1 cellular context compared by ENCODE assay signal in the genomic region with DNA sequence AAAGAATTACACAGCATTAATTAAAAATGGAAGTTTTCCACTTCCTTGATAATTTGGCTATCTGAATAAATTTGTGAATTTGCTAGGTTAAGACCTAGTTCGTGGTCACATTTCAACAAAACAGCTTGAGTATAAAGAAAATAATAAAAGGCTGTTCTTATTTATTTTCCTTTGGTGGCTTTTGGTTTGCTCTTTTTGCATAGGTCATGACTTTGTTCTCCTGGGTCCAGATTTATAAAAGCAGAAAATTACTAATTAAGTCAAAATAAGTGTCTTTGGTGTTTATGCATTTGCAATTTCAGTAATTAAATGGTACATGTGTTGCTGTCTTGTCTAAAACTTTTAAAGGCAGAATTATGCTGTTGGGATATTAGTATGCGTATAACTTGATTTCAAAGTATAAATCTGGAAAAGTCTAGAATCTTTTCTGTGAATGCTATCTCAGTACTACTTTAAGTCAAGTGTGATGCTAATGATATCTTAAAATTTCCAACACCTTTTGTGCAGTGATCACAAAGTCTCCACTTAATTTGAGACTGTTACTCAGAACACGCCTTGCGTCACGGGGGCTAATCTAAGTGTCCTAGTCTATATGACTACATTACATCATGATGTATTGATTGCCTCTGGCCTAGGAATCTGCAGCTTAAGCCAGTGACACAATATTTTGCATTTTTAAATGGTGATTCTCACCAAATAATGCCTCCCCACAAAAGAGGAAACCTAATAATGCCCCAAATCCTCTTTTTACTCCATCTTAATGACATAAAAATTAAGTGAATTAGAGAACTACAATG.
TF ChIP-seq lines count a peak whose summit lies in the region.

No MANE protein-coding gene starts in this region.

TF ChIP-seq in HepG2, 621 proteins besides CTCF, POLR2A, EP300 and RAD21:
- TF ChIP-seq JUNB (CRISPR knock-in tag; IDR thresholded peaks at IDR 0.05; ENCODE audit: borderline replicate concordance) = no peak
- peak; percentile 42; the same call in 1 of the 2 replicates for TF ChIP-seq CEBPB (IDR thresholded peaks at IDR 0.05; ENCODE audit: borderline replicate concordance, low read depth, low read length)
- TF ChIP-seq, protein P1, sequence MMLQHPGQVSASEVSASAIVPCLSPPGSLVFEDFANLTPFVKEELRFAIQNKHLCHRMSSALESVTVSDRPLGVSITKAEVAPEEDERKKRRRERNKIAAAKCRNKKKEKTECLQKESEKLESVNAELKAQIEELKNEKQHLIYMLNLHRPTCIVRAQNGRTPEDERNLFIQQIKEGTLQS (CRISPR knock-in tag; IDR thresholded peaks at IDR 0.05) = no peak
- 0 out of 2 replicates have a peak, but pooled peaks have one; percentile 12 for TF ChIP-seq KDM5A (IDR thresholded peaks at IDR 0.05; ENCODE audit: borderline replicate concordance, low read length)
- TF ChIP-seq ZNF274 (CRISPR knock-in tag; IDR thresholded peaks at IDR 0.05) = no peak
- TF ChIP-seq RFX5 (IDR thresholded peaks at IDR 0.05; ENCODE audit: low read depth, low read length) = no peak
- no peak for TF ChIP-seq PLRG1 (conservative IDR thresholded peaks at IDR 0.05)
- TF ChIP-seq NR2F2 (IDR thresholded peaks at IDR 0.05; ENCODE audit: borderline replicate concordance, low read depth) = no peak
- TF ChIP-seq YY1 (IDR thresholded peaks at IDR 0.05; ENCODE audit: insufficient read depth, insufficient replicate concordance, low read depth, low read length) = no peak
- TF ChIP-seq, protein P2, sequence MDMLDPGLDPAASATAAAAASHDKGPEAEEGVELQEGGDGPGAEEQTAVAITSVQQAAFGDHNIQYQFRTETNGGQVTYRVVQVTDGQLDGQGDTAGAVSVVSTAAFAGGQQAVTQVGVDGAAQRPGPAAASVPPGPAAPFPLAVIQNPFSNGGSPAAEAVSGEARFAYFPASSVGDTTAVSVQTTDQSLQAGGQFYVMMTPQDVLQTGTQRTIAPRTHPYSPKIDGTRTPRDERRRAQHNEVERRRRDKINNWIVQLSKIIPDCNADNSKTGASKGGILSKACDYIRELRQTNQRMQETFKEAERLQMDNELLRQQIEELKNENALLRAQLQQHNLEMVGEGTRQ (IDR thresholded peaks at IDR 0.05; ENCODE audit: low read depth, low read length) = no peak
- TF ChIP-seq, protein P2 (CRISPR knock-in tag; IDR thresholded peaks at IDR 0.05; ENCODE audit: borderline replicate concordance) = no peak
- TF ChIP-seq, protein P3, sequence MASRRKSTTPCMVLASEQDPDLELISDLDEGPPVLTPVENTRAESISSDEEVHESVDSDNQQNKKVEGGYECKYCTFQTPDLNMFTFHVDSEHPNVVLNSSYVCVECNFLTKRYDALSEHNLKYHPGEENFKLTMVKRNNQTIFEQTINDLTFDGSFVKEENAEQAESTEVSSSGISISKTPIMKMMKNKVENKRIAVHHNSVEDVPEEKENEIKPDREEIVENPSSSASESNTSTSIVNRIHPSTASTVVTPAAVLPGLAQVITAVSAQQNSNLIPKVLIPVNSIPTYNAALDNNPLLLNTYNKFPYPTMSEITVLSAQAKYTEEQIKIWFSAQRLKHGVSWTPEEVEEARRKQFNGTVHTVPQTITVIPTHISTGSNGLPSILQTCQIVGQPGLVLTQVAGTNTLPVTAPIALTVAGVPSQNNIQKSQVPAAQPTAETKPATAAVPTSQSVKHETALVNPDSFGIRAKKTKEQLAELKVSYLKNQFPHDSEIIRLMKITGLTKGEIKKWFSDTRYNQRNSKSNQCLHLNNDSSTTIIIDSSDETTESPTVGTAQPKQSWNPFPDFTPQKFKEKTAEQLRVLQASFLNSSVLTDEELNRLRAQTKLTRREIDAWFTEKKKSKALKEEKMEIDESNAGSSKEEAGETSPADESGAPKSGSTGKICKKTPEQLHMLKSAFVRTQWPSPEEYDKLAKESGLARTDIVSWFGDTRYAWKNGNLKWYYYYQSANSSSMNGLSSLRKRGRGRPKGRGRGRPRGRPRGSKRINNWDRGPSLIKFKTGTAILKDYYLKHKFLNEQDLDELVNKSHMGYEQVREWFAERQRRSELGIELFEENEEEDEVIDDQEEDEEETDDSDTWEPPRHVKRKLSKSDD (CRISPR knock-in tag; IDR thresholded peaks at IDR 0.05; ENCODE audit: low read depth) = peak; percentile 73; the same call in 1 of the 2 replicates
- TF ChIP-seq, protein P4, sequence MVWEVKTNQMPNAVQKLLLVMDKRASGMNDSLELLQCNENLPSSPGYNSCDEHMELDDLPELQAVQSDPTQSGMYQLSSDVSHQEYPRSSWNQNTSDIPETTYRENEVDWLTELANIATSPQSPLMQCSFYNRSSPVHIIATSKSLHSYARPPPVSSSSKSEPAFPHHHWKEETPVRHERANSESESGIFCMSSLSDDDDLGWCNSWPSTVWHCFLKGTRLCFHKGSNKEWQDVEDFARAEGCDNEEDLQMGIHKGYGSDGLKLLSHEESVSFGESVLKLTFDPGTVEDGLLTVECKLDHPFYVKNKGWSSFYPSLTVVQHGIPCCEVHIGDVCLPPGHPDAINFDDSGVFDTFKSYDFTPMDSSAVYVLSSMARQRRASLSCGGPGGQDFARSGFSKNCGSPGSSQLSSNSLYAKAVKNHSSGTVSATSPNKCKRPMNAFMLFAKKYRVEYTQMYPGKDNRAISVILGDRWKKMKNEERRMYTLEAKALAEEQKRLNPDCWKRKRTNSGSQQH (CRISPR knock-in tag; IDR thresholded peaks at IDR 0.05; ENCODE audit: low read depth) = no peak
- TF ChIP-seq, protein P5, sequence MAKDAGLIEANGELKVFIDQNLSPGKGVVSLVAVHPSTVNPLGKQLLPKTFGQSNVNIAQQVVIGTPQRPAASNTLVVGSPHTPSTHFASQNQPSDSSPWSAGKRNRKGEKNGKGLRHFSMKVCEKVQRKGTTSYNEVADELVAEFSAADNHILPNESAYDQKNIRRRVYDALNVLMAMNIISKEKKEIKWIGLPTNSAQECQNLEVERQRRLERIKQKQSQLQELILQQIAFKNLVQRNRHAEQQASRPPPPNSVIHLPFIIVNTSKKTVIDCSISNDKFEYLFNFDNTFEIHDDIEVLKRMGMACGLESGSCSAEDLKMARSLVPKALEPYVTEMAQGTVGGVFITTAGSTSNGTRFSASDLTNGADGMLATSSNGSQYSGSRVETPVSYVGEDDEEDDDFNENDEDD (CRISPR knock-in tag; IDR thresholded peaks at IDR 0.05; ENCODE audit: borderline replicate concordance) = no peak
- TF ChIP-seq CEBPG (CRISPR knock-in tag; IDR thresholded peaks at IDR 0.05) = peak; percentile 21; the same call in 1 of the 2 replicates
- TF ChIP-seq ZNF607 (CRISPR knock-in tag; IDR thresholded peaks at IDR 0.05; ENCODE audit: borderline replicate concordance) = no peak
- no peak for TF ChIP-seq ZNF75D (CRISPR knock-in tag; IDR thresholded peaks at IDR 0.05; ENCODE audit: borderline replicate concordance)
- peak; percentile 54 to 61; a peak in 3 of 4 replicates for TF ChIP-seq MAFK (conservative IDR thresholded peaks at IDR 0.05 in 1 of 2, IDR thresholded peaks at IDR 0.05 in 1 of 2; ENCODE audit: low read length in 2 of 2)
- TF ChIP-seq DR1 (CRISPR knock-in tag; IDR thresholded peaks at IDR 0.05) = no peak
- TF ChIP-seq SPEN (CRISPR knock-in tag; IDR thresholded peaks at IDR 0.05; ENCODE audit: low read depth) = no peak
- TF ChIP-seq ZNF678 (CRISPR knock-in tag; IDR thresholded peaks at IDR 0.05) = no peak
- no peak for TF ChIP-seq MAFG (CRISPR knock-in tag; IDR thresholded peaks at IDR 0.05)
- no peak for TF ChIP-seq ZSCAN30 (CRISPR knock-in tag; IDR thresholded peaks at IDR 0.05)
- TF ChIP-seq, protein P6, sequence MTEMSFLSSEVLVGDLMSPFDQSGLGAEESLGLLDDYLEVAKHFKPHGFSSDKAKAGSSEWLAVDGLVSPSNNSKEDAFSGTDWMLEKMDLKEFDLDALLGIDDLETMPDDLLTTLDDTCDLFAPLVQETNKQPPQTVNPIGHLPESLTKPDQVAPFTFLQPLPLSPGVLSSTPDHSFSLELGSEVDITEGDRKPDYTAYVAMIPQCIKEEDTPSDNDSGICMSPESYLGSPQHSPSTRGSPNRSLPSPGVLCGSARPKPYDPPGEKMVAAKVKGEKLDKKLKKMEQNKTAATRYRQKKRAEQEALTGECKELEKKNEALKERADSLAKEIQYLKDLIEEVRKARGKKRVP (CRISPR knock-in tag; IDR thresholded peaks at IDR 0.05) = peak in 1 of 2 experiments; percentile 60; a peak in 2 of 4 replicates
- no peak for TF ChIP-seq TAF1 (CRISPR knock-in tag; IDR thresholded peaks at IDR 0.05)
- TF ChIP-seq ELF3 (CRISPR knock-in tag; IDR thresholded peaks at IDR 0.05) = no peak
- TF ChIP-seq, protein P7, sequence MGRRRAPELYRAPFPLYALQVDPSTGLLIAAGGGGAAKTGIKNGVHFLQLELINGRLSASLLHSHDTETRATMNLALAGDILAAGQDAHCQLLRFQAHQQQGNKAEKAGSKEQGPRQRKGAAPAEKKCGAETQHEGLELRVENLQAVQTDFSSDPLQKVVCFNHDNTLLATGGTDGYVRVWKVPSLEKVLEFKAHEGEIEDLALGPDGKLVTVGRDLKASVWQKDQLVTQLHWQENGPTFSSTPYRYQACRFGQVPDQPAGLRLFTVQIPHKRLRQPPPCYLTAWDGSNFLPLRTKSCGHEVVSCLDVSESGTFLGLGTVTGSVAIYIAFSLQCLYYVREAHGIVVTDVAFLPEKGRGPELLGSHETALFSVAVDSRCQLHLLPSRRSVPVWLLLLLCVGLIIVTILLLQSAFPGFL (CRISPR knock-in tag; IDR thresholded peaks at IDR 0.05) = no peak
- TF ChIP-seq, protein P8, sequence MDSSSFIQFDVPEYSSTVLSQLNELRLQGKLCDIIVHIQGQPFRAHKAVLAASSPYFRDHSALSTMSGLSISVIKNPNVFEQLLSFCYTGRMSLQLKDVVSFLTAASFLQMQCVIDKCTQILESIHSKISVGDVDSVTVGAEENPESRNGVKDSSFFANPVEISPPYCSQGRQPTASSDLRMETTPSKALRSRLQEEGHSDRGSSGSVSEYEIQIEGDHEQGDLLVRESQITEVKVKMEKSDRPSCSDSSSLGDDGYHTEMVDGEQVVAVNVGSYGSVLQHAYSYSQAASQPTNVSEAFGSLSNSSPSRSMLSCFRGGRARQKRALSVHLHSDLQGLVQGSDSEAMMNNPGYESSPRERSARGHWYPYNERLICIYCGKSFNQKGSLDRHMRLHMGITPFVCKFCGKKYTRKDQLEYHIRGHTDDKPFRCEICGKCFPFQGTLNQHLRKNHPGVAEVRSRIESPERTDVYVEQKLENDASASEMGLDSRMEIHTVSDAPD (CRISPR knock-in tag; IDR thresholded peaks at IDR 0.05) = no peak
- no peak for TF ChIP-seq ZFP37 (CRISPR knock-in tag; IDR thresholded peaks at IDR 0.05; ENCODE audit: borderline replicate concordance)
- no peak for TF ChIP-seq RCOR2 (CRISPR knock-in tag; IDR thresholded peaks at IDR 0.05)
- no peak for TF ChIP-seq ZNF564 (CRISPR knock-in tag; IDR thresholded peaks at IDR 0.05)
- no peak for TF ChIP-seq HNRNPL (IDR thresholded peaks at IDR 0.05; ENCODE audit: low read depth, low read length)
- TF ChIP-seq NR2C2 (CRISPR knock-in tag; IDR thresholded peaks at IDR 0.05; ENCODE audit: borderline replicate concordance) = 0 out of 2 replicates have a peak, but pooled peaks have one; percentile 33
- 0 out of 2 replicates have a peak, but pooled peaks have one; percentile 26 for TF ChIP-seq CREM (IDR thresholded peaks at IDR 0.05)
- TF ChIP-seq CREM (CRISPR knock-in tag; IDR thresholded peaks at IDR 0.05) = no peak
- TF ChIP-seq THAP11 (CRISPR knock-in tag; IDR thresholded peaks at IDR 0.05) = 0 out of 2 replicates have a peak, but pooled peaks have one; percentile 15
- no peak for TF ChIP-seq TP53 (CRISPR knock-in tag; conservative IDR thresholded peaks at IDR 0.05)
- no peak for TF ChIP-seq RAD51 (IDR thresholded peaks at IDR 0.05; ENCODE audit: borderline replicate concordance)
- TF ChIP-seq, protein P9, sequence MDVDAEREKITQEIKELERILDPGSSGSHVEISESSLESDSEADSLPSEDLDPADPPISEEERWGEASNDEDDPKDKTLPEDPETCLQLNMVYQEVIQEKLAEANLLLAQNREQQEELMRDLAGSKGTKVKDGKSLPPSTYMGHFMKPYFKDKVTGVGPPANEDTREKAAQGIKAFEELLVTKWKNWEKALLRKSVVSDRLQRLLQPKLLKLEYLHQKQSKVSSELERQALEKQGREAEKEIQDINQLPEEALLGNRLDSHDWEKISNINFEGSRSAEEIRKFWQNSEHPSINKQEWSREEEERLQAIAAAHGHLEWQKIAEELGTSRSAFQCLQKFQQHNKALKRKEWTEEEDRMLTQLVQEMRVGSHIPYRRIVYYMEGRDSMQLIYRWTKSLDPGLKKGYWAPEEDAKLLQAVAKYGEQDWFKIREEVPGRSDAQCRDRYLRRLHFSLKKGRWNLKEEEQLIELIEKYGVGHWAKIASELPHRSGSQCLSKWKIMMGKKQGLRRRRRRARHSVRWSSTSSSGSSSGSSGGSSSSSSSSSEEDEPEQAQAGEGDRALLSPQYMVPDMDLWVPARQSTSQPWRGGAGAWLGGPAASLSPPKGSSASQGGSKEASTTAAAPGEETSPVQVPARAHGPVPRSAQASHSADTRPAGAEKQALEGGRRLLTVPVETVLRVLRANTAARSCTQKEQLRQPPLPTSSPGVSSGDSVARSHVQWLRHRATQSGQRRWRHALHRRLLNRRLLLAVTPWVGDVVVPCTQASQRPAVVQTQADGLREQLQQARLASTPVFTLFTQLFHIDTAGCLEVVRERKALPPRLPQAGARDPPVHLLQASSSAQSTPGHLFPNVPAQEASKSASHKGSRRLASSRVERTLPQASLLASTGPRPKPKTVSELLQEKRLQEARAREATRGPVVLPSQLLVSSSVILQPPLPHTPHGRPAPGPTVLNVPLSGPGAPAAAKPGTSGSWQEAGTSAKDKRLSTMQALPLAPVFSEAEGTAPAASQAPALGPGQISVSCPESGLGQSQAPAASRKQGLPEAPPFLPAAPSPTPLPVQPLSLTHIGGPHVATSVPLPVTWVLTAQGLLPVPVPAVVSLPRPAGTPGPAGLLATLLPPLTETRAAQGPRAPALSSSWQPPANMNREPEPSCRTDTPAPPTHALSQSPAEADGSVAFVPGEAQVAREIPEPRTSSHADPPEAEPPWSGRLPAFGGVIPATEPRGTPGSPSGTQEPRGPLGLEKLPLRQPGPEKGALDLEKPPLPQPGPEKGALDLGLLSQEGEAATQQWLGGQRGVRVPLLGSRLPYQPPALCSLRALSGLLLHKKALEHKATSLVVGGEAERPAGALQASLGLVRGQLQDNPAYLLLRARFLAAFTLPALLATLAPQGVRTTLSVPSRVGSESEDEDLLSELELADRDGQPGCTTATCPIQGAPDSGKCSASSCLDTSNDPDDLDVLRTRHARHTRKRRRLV (CRISPR knock-in tag; IDR thresholded peaks at IDR 0.05) = 0 out of 2 replicates have a peak, but pooled peaks have one; percentile 32
- no peak for TF ChIP-seq ARNT2 (CRISPR knock-in tag; IDR thresholded peaks at IDR 0.05; ENCODE audit: low read depth)
- TF ChIP-seq ONECUT2 (CRISPR knock-in tag; IDR thresholded peaks at IDR 0.05) = 0 out of 2 replicates have a peak, but pooled peaks have one; percentile 59
- peak; percentile 65; the same call in 1 of the 2 replicates for TF ChIP-seq ZBTB21 (CRISPR knock-in tag; IDR thresholded peaks at IDR 0.05)
TF ChIP-seq in HepG2: peak in this region for 12.
